8 cellular contexts compared by ENCODE assay signal in the genomic region with DNA sequence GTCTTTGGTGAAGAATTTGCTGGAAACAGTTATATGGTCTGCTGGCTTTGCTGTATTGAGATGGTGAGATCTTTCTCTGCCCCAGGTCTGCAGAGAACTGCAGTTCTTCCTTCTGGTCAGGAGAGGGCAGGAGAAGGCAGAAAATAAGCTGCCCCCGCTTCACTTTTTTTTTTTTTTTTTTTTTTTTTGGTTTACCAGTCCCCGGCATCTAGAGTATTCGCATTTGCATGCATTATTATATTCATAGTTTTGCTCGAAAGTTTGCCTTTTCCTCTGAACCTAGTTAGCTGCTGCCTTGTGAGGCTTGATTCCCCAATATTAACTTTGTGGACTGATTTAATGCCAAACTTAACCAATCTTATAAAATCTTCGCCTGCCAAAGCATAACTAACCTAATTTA. TPM values are rescaled to one million over a fixed set of nuclear protein-coding genes. Genes with fewer than 3 reads are reported as not detected.
DNase-seq lines count a peak whose midpoint lies in the region; ATAC-seq, FAIRE-seq and TF ChIP-seq lines count a peak whose summit lies in the region.

No MANE protein-coding gene starts in this region.

- H3K27ac Mint-ChIP-seq in Calu3 (ENCODE audit: unreplicated experiment) = no peak overlapping the region
- H3K27ac Mint-ChIP-seq in activated CD4-positive, alpha-beta memory T cell treated with anti-CD3 and anti-CD28 coated beads for 36 hours = no peak overlapping the region

- no TSS peak for BruUV-seq in Calu3 (replicated peaks; lab: Mats Ljungman, UMichigan)

- peaks cover 6% of the 10 kb centered on the region for H3K9me3 Mint-ChIP-seq in Calu3 (ENCODE audit: low read depth, unreplicated experiment)
- H3K9me3 Mint-ChIP-seq in activated CD4-positive, alpha-beta memory T cell treated with anti-CD3 and anti-CD28 coated beads for 36 hours = peaks cover 2% of the 10 kb centered on the region

- no peak overlapping the region for H3K4me3 Mint-ChIP-seq in Calu3 (ENCODE audit: low read depth, unreplicated experiment)
- H3K4me3 Mint-ChIP-seq in activated CD4-positive, alpha-beta memory T cell treated with anti-CD3 and anti-CD28 coated beads for 36 hours = no peak overlapping the region

- H2BK120ac ChIP-seq in trophoblast cell (ENCODE audit: insufficient read depth, low read length, poor library complexity) = no peak overlapping the region

- H3K9me3 ChIP-seq in trophoblast cell (ENCODE audit: insufficient read depth, low read depth, low read length) = no peaks in the 10 kb centered on the region

- H3K4ac ChIP-seq in trophoblast cell (ENCODE audit: low read depth, low read length) = no peak overlapping the region

- no peak overlapping the region for H4K8ac ChIP-seq in trophoblast cell (ENCODE audit: low read depth, low read length)

- H3K9ac ChIP-seq in trophoblast cell (ENCODE audit: low read length) = no peak overlapping the region

- H2BK12ac ChIP-seq in trophoblast cell (ENCODE audit: low read length) = no peak overlapping the region

- H3K36me3 Mint-ChIP-seq in Calu3 (ENCODE audit: insufficient read depth, unreplicated experiment) = no peaks in the 10 kb centered on the region
- H3K36me3 Mint-ChIP-seq in activated CD4-positive, alpha-beta memory T cell treated with anti-CD3 and anti-CD28 coated beads for 36 hours = no peaks in the 10 kb centered on the region

- no peak overlapping the region for H3K23ac ChIP-seq in trophoblast cell (ENCODE audit: low read length)

- H3K27me3 ChIP-seq in trophoblast cell (ENCODE audit: insufficient read depth, low read length) = no peaks in the 10 kb centered on the region

- no peak overlapping the region for H3K4me2 ChIP-seq in trophoblast cell (ENCODE audit: low read length)

- no peak for ATAC-seq in GM21619 (IDR thresholded peaks at IDR 0.05; ENCODE audit: unreplicated experiment)
- ATAC-seq in HG02970 (IDR thresholded peaks at IDR 0.05; ENCODE audit: low FRiP score, unreplicated experiment) = no peak

- H2AFZ ChIP-seq in trophoblast cell (ENCODE audit: insufficient read depth, low read length, poor library complexity) = no peak overlapping the region

- H3K79me1 ChIP-seq in trophoblast cell (ENCODE audit: low read length) = no peaks in the 10 kb centered on the region

- TF ChIP-seq CTCF in Calu3 (IDR thresholded peaks at IDR 0.05; ENCODE audit: unreplicated experiment) = peak; percentile 94

- H3K79me2 ChIP-seq in trophoblast cell (ENCODE audit: control insufficient read depth, insufficient read depth, low read length, poor library complexity) = no peaks in the 10 kb centered on the region

- peaks cover 10% of the 10 kb centered on the region for H3K4me1 Mint-ChIP-seq in Calu3 (ENCODE audit: low read depth, unreplicated experiment)
- no peaks in the 10 kb centered on the region for H3K4me1 Mint-ChIP-seq in activated CD4-positive, alpha-beta memory T cell treated with anti-CD3 and anti-CD28 coated beads for 36 hours (ENCODE audit: low read depth)

- H2BK5ac ChIP-seq in trophoblast cell (ENCODE audit: low read depth, low read length, poor library complexity) = no peak overlapping the region

- H3K18ac ChIP-seq in trophoblast cell (ENCODE audit: low read length) = no peak overlapping the region

- H3K4me1 ChIP-seq in trophoblast cell (ENCODE audit: control insufficient read depth in 1 of 2, insufficient read depth in 2 of 2, low read length in 2 of 2) = no peaks in the 10 kb centered on the region

- no peak overlapping the region for H3K14ac ChIP-seq in trophoblast cell (ENCODE audit: low read length)

- no peak for FAIRE-seq in frontal cortex (lab: Jason Lieb, UNC)

- H4K91ac ChIP-seq in trophoblast cell (ENCODE audit: low read depth, low read length) = no peak overlapping the region

- no peak overlapping the region for H4K12ac ChIP-seq in trophoblast cell (ENCODE audit: low read depth, low read length)

- no peaks in the 10 kb centered on the region for H3K36me3 ChIP-seq in trophoblast cell (ENCODE audit: control insufficient read depth in 1 of 2, insufficient read depth in 2 of 2, low read length in 2 of 2)

- peaks cover 30% of the 10 kb centered on the region for H3K27me3 Mint-ChIP-seq in Calu3 (ENCODE audit: unreplicated experiment)
- peaks cover 15% of the 10 kb centered on the region for H3K27me3 Mint-ChIP-seq in activated CD4-positive, alpha-beta memory T cell treated with anti-CD3 and anti-CD28 coated beads for 36 hours

- POLR2A ChIA-PET in activated CD4-positive, alpha-beta memory T cell treated with anti-CD3 and anti-CD28 coated beads for 36 hours (lab: Charles Lee) = no interaction called here

- intact Hi-C loops in Calu3 (cut with micrococcal nuclease; ENCODE audit: unreplicated experiment) = loop anchor here (2.0 to 5.0 kb wide), 4 partner anchors 122 to 394 kb away; partner anchors contain the start of gene ABCC5
- intact Hi-C loops in activated CD4-positive, alpha-beta memory T cell treated with anti-CD3 and anti-CD28 coated beads for 36 hours (cut with micrococcal nuclease) = loop anchor here (1.0 to 5.0 kb wide), 5 partner anchors 122 to 647 kb away; partner anchors contain the start of gene ABCC5

- CTCF ChIA-PET in Calu3 (lab: Charles Lee) = interaction anchor here (0.6 to 2.3 kb wide), 14 partner anchors 8 to 394 kb away, joined by 3 to 39 read pairs (median 5); partner anchors contain the start of genes ABCC5, EIF2B5 and PARL
- CTCF ChIA-PET in activated CD4-positive, alpha-beta memory T cell treated with anti-CD3 and anti-CD28 coated beads for 36 hours (lab: Charles Lee) = interaction anchor here (0.5 to 4.7 kb wide), 22 partner anchors 9 to 619 kb away, joined by 3 to 43 read pairs (median 5); partner anchors contain the start of genes ABCC5, CAMK2N2, DVL3 and EEF1AKMT4

- H2AK5ac ChIP-seq in trophoblast cell (ENCODE audit: low read length) = no peak overlapping the region

- H3K4me3 ChIP-seq in trophoblast cell (ENCODE audit: low read depth, low read length) = no peak overlapping the region

- H3K27ac ChIP-seq in trophoblast cell (ENCODE audit: low read depth, low read length) = no peak overlapping the region

- no CpG with 5 or more reads among the region's 5 CpGs for WGBS in trophoblast cell (ENCODE audit: extremely low coverage, insufficient coverage, insufficient read length)

- DNase-seq in Calu3 (peak; percentile 51), H4 (ENCODE audit: low spot score) (peak; percentile 59), NCI-H345 (lab: John Stamatoyannopoulos, UW) (peak; percentile 66), frontal cortex (ENCODE audit: low spot score in 2 of 2) (peak; percentile 62 to 84), trophoblast cell (peak; percentile 14 to 70)
- peak; percentile 41 for DNase-seq in activated CD4-positive, alpha-beta memory T cell treated with anti-CD3 and anti-CD28 coated beads for 36 hours

RNA-seq across cellular contexts. Expression of gene PARL, which starts 10.6 kb away (rescaled TPM):
- 80.4 and 84.3 TPM in 2 replicates for total RNA-seq in Calu3 (2022)
- 82.1 and 88.7 TPM in 2 replicates for total RNA-seq in H4 (2014; rRNA removed; shearing (Covaris generic))
- 10 to 100 TPM; 77.1 to 84.1 TPM for total RNA-seq in activated CD4-positive, alpha-beta memory T cell treated with anti-CD3 and anti-CD28 coated beads for 36 hours
- total RNA-seq in frontal cortex = 19.6 TPM
- 54.4 and 56.6 TPM in 2 replicates for polyA plus RNA-seq in trophoblast cell (2013)
